17 cellular contexts compared by ENCODE assay signal in the genomic region with DNA sequence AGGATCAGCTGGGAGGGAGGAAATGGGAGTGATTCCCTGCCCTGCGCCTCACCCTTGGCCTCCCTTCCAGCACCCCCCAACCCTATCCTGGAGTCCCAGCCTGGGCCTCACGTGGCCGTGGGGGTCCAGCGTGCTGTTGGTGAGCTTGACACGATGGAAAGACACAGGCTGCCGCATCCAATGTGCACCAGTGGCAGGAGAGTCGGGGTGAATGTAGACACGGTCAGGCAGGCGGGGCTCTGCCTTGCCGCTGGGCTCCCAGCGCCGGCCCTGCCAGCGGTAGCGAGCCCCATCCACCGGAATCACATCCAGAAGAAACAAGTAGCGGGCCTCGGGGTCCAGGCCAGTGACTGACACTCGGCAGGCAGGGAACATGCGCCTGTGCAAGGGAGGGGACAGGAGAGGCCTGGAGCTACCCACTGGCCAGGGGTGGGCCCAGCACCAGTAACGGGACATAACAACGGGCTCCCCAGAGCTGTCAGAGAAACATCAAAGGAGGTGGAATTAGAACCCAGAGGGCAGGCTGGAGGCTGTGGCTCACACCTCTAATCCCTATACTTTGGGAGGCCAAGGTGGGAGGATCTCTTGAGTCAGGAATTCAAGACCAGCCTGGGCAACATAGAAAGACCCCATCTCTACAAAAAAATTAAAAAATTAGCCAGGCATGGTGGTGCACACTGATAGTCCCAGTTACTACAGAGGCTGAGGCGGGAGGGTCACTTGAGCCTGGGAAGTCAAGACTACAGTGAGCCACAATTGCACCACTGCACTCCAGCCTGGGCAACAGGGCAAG. TPM values are rescaled to one million over a fixed set of nuclear protein-coding genes. Genes with fewer than 3 reads are reported as not detected.
DNase-seq lines count a peak whose midpoint lies in the region; ATAC-seq and TF ChIP-seq lines count a peak whose summit lies in the region.
"Had no signal": no experiment of that assay in that cellular context is flagged by ENCODE, and none has a peak within 500 bp of the region (broad histone marks: within the 10 kb centered on the region; RNA-seq: fewer than 3 reads in every experiment).

No MANE protein-coding gene starts in this region.

- no peaks in the 10 kb centered on the region for H3K9me3 ChIP-seq in RWPE2 (ENCODE audit: severe bottlenecking)
- H3K9me3 ChIP-seq in mucosa of descending colon: no peaks in the 10 kb centered on the region
- no peaks in the 10 kb centered on the region for H3K9me3 ChIP-seq in vagina
- H3K9me3 ChIP-seq in heart right ventricle: no peaks in the 10 kb centered on the region

- H3K4me1 ChIP-seq in RWPE2 (ENCODE audit: insufficient read depth, poor library complexity, severe bottlenecking) (peaks cover 13% of the 10 kb centered on the region), mucosa of descending colon (ENCODE audit: low read depth) (peaks cover 15% of the 10 kb centered on the region), vagina (peaks cover 32% of the 10 kb centered on the region), heart right ventricle (peaks cover 0 to 79% (median 29%) of the 10 kb centered on the region in 9 donors)

- no peak for ATAC-seq in activated naive CD8-positive, alpha-beta T cell treated with anti-CD3 and anti-CD28 coated beads, Interleukin-2, amount 10 ng/mL, durations not matched to agents 7 days and 5 days (ENCODE audit: low read depth)
- ATAC-seq in RWPE2 (ENCODE audit: low read depth) (no peak), mucosa of descending colon (no peak), heart right ventricle (no peak)
- ATAC-seq: activated T-cell treated with anti-CD3 and anti-CD28 coated beads, Interleukin-2, amount 50 U/mL, for 72 hours; stimulated activated effector memory CD8-positive, alpha-beta T cell treated with anti-CD3 and anti-CD28 coated beads, Interleukin-12 subunit alpha, Interleukin-12 subunit beta, amount 100 ng/mL, for 72 hours had no signal

- no peaks in the 10 kb centered on the region for H3K9me3 Mint-ChIP-seq in activated naive CD8-positive, alpha-beta T cell treated with anti-CD3 and anti-CD28 coated beads, Interleukin-2, amount 10 ng/mL, durations not matched to agents 7 days and 5 days
- H3K9me3 Mint-ChIP-seq in activated naive CD8-positive, alpha-beta T cell treated with anti-CD3 and anti-CD28 coated beads for 36 hours: no peaks in the 10 kb centered on the region
- H3K9me3 Mint-ChIP-seq: activated T-cell treated with anti-CD3 and anti-CD28 coated beads, Interleukin-2, amount 50 U/mL, for 72 hours; immature natural killer cell; neural progenitor cell; stimulated activated effector memory CD8-positive, alpha-beta T cell treated with anti-CD3 and anti-CD28 coated beads, Interleukin-12 subunit alpha, Interleukin-12 subunit beta, amount 100 ng/mL, for 72 hours had no signal

- intact Hi-C loops in mucosa of descending colon (cut with DNase I, micrococcal nuclease) (no loop called here), vagina (cut with DNase I) (no loop called here), heart right ventricle (cut with DNase I) (no loop called here)

- H3K27me3 ChIP-seq in RWPE2 (ENCODE audit: insufficient read depth, poor library complexity, severe bottlenecking): no peaks in the 10 kb centered on the region
- no peaks in the 10 kb centered on the region for H3K27me3 ChIP-seq in vagina
- no peaks in the 10 kb centered on the region for H3K27me3 ChIP-seq in heart right ventricle
- H3K27me3 ChIP-seq: neural progenitor cell had no signal

- no peaks in the 10 kb centered on the region for H3K27me3 Mint-ChIP-seq in activated naive CD8-positive, alpha-beta T cell treated with anti-CD3 and anti-CD28 coated beads, Interleukin-2, amount 10 ng/mL, durations not matched to agents 7 days and 5 days
- no peaks in the 10 kb centered on the region for H3K27me3 Mint-ChIP-seq in activated naive CD8-positive, alpha-beta T cell treated with anti-CD3 and anti-CD28 coated beads for 36 hours

- peak overlapping the region; percentile 87 for H3K27ac ChIP-seq in RWPE2 (ENCODE audit: poor library complexity, severe bottlenecking)
- peak overlapping the region; percentile 89 for H3K27ac ChIP-seq in vagina
- H3K27ac ChIP-seq in heart right ventricle: peak overlapping the region in 1 of 10 donors; percentile 95
- H3K27ac ChIP-seq: HL-60, neural progenitor cell had no signal

- no peak for TF ChIP-seq CTCF in RWPE2 (IDR thresholded peaks at IDR 0.05; ENCODE audit: poor library complexity, severe bottlenecking)
- no peak for TF ChIP-seq CTCF in mucosa of descending colon (IDR thresholded peaks at IDR 0.05)
- TF ChIP-seq CTCF in vagina (IDR thresholded peaks at IDR 0.05): no peak
- no peak for TF ChIP-seq CTCF in heart right ventricle (IDR thresholded peaks at IDR 0.05)

- peak overlapping the region; percentile 51 for H3K27ac Mint-ChIP-seq in activated naive CD8-positive, alpha-beta T cell treated with anti-CD3 and anti-CD28 coated beads, Interleukin-2, amount 10 ng/mL, durations not matched to agents 7 days and 5 days
- H3K27ac Mint-ChIP-seq in activated naive CD8-positive, alpha-beta T cell treated with anti-CD3 and anti-CD28 coated beads for 36 hours: no peak overlapping the region
- H3K27ac Mint-ChIP-seq: neural progenitor cell; stimulated activated effector memory CD8-positive, alpha-beta T cell treated with anti-CD3 and anti-CD28 coated beads, Interleukin-12 subunit alpha, Interleukin-12 subunit beta, amount 100 ng/mL, for 72 hours had no signal

- no peak for TF ChIP-seq POLR2A in vagina (IDR thresholded peaks at IDR 0.05)

- peaks cover 33% of the 10 kb centered on the region for H3K4me1 Mint-ChIP-seq in activated naive CD8-positive, alpha-beta T cell treated with anti-CD3 and anti-CD28 coated beads, Interleukin-2, amount 10 ng/mL, durations not matched to agents 7 days and 5 days
- H3K4me1 Mint-ChIP-seq in activated naive CD8-positive, alpha-beta T cell treated with anti-CD3 and anti-CD28 coated beads for 36 hours: peaks cover 26% of the 10 kb centered on the region

- H3K4me3 Mint-ChIP-seq in activated naive CD8-positive, alpha-beta T cell treated with anti-CD3 and anti-CD28 coated beads, Interleukin-2, amount 10 ng/mL, durations not matched to agents 7 days and 5 days: no peak overlapping the region
- no peak overlapping the region for H3K4me3 Mint-ChIP-seq in activated naive CD8-positive, alpha-beta T cell treated with anti-CD3 and anti-CD28 coated beads for 36 hours
- H3K4me3 Mint-ChIP-seq: immature natural killer cell, neural progenitor cell had no signal

- no peak for DNase-seq in activated naive CD8-positive, alpha-beta T cell treated with anti-CD3 and anti-CD28 coated beads, Interleukin-2, amount 10 ng/mL, durations not matched to agents 7 days and 5 days
- no peak for DNase-seq in activated naive CD8-positive, alpha-beta T cell treated with anti-CD3 and anti-CD28 coated beads for 36 hours
- DNase-seq in RWPE2 (ENCODE audit: low spot score) (no peak), mucosa of descending colon (peak in 2 of 3 donors; percentile 21 to 53), vagina (ENCODE audit: extremely low spot score in 2 of 2) (no peak), GM03348 (ENCODE audit: low spot score) (no peak), heart right ventricle (no peak), islet precursor cell (no peak)
- DNase-seq: aorta, DMS 273 treated with DMSO at 0.1 percent for 48 hours, immature natural killer cell had no signal

- WGBS in heart right ventricle, 2 donors: 78 to 83% methylated on average over 22 of the region's 22 CpGs

- H3K36me3 ChIP-seq in RWPE2 (ENCODE audit: low read depth) (peaks cover 20% of the 10 kb centered on the region), mucosa of descending colon (ENCODE audit: low read depth) (no peaks in the 10 kb centered on the region), vagina (peaks cover 0 to 21% of the 10 kb centered on the region in 2 donors), heart right ventricle (peaks cover 0 to 36% (median 11%) of the 10 kb centered on the region in 9 donors)
- H3K36me3 ChIP-seq: neural progenitor cell had no signal

- POLR2A ChIA-PET in activated naive CD8-positive, alpha-beta T cell treated with anti-CD3 and anti-CD28 coated beads, Interleukin-2, amount 10 ng/mL, durations not matched to agents 7 days and 5 days (lab: Charles Lee): interaction anchor here (1.0 to 10.8 kb wide), 6 partner anchors 12 to 96 kb away, joined by 3 to 132 read pairs (median 8); partner anchors contain the start of genes ALDOA and CORO1A

- peaks cover 16% of the 10 kb centered on the region for H3K36me3 Mint-ChIP-seq in activated naive CD8-positive, alpha-beta T cell treated with anti-CD3 and anti-CD28 coated beads, Interleukin-2, amount 10 ng/mL, durations not matched to agents 7 days and 5 days
- H3K36me3 Mint-ChIP-seq in activated naive CD8-positive, alpha-beta T cell treated with anti-CD3 and anti-CD28 coated beads for 36 hours: peaks cover 6% of the 10 kb centered on the region

- no peak overlapping the region for H3K4me3 ChIP-seq in RWPE2 (ENCODE audit: severe bottlenecking)
- no peak overlapping the region for H3K4me3 ChIP-seq in mucosa of descending colon
- no peak overlapping the region for H3K4me3 ChIP-seq in vagina
- no peak overlapping the region for H3K4me3 ChIP-seq in heart right ventricle
- H3K4me3 ChIP-seq: lung, neural progenitor cell had no signal

RNA-seq across cellular contexts. Expression of gene TBX6, which starts 2.7 kb away (rescaled TPM):
- total RNA-seq in activated naive CD8-positive, alpha-beta T cell treated with anti-CD3 and anti-CD28 coated beads, Interleukin-2, amount 10 ng/mL, durations not matched to agents 7 days and 5 days: 1 to 10 TPM; 2.4 to 3.0 TPM
- 1 to 10 TPM in 1 of 2 experiments, under 1 TPM in 1; 0.74 to 1.1 TPM for total RNA-seq in activated naive CD8-positive, alpha-beta T cell treated with anti-CD3 and anti-CD28 coated beads for 36 hours
- 1 to 10 TPM in 1 of 3 donors, under 1 TPM in 2; 0.63 to 1.9 (median 0.90) TPM for total RNA-seq in mucosa of descending colon
- 6.4 TPM for total RNA-seq in vagina
- total RNA-seq in heart right ventricle: 1 to 10 TPM in 1 of 10 donors, under 1 TPM in 9; 0.28 to 1.4 (median 0.57) TPM
- polyA plus RNA-seq in heart right ventricle: 1 to 10 TPM in 1 of 2 donors, under 1 TPM in 1; 0.28 to 1.7 TPM
- total RNA-seq: skeletal muscle tissue had no signal
- polyA plus RNA-seq: immature natural killer cell had no signal

RNA-seq across cellular contexts. Expression of gene YPEL3, which starts 7.0 kb away (rescaled TPM):
- total RNA-seq in activated naive CD8-positive, alpha-beta T cell treated with anti-CD3 and anti-CD28 coated beads, Interleukin-2, amount 10 ng/mL, durations not matched to agents 7 days and 5 days: 100 to 1,000 TPM; 135 to 139 TPM
- total RNA-seq in activated naive CD8-positive, alpha-beta T cell treated with anti-CD3 and anti-CD28 coated beads for 36 hours: 10 to 100 TPM; 11.8 to 12.1 TPM
- total RNA-seq in mucosa of descending colon (10 to 100 TPM; 30.5 to 78.4 (median 69.3) TPM), vagina (116 TPM), heart right ventricle (100 to 1,000 TPM in 1 of 10 donors, 10 to 100 TPM in 9; 31.5 to 117 (median 42.6) TPM)
- polyA plus RNA-seq in heart right ventricle: 100 to 1,000 TPM in 1 of 2 donors, 10 to 100 TPM in 1; 75.5 to 203 TPM

RNA-seq across cellular contexts. Expression of gene PPP4C, which starts 13.2 kb away (rescaled TPM):
- 100 to 1,000 TPM; 123 to 133 TPM for total RNA-seq in activated naive CD8-positive, alpha-beta T cell treated with anti-CD3 and anti-CD28 coated beads, Interleukin-2, amount 10 ng/mL, durations not matched to agents 7 days and 5 days
- total RNA-seq in activated naive CD8-positive, alpha-beta T cell treated with anti-CD3 and anti-CD28 coated beads for 36 hours: 100 to 1,000 TPM; 125 to 127 TPM
- total RNA-seq in mucosa of descending colon (100 to 1,000 TPM in 2 of 3 donors, 10 to 100 TPM in 1; 71.7 to 109 (median 102) TPM), vagina (60.4 TPM), heart right ventricle (10 to 100 TPM; 35.2 to 50.0 (median 42.4) TPM)
- 10 to 100 TPM; 34.5 to 82.1 TPM for polyA plus RNA-seq in heart right ventricle

RNA-seq across cellular contexts. Expression of gene ALDOA, which starts 23.5 kb away (rescaled TPM):
- 1,000 to 10,000 TPM; 1,486 to 1,632 TPM for total RNA-seq in activated naive CD8-positive, alpha-beta T cell treated with anti-CD3 and anti-CD28 coated beads, Interleukin-2, amount 10 ng/mL, durations not matched to agents 7 days and 5 days
- 1,000 to 10,000 TPM; 2,800 to 2,893 TPM for total RNA-seq in activated naive CD8-positive, alpha-beta T cell treated with anti-CD3 and anti-CD28 coated beads for 36 hours
- total RNA-seq in mucosa of descending colon (1,000 to 10,000 TPM; 1,235 to 2,016 (median 1,778) TPM), vagina (810 TPM), heart right ventricle (1,000 to 10,000 TPM; 3,057 to 4,582 (median 3,914) TPM)
- polyA plus RNA-seq in heart right ventricle: 1,000 to 10,000 TPM; 2,873 to 3,079 TPM

RNA-seq across cellular contexts. Expression of gene GDPD3, which starts 24.3 kb away (rescaled TPM):
- 10 to 100 TPM; 14.3 to 18.6 TPM for total RNA-seq in activated naive CD8-positive, alpha-beta T cell treated with anti-CD3 and anti-CD28 coated beads, Interleukin-2, amount 10 ng/mL, durations not matched to agents 7 days and 5 days
- total RNA-seq in activated naive CD8-positive, alpha-beta T cell treated with anti-CD3 and anti-CD28 coated beads for 36 hours: 1 to 10 TPM; 1.7 to 4.3 TPM
- 10 to 100 TPM; 29.6 to 75.3 (median 51.7) TPM for total RNA-seq in mucosa of descending colon
- 6.9 TPM for total RNA-seq in vagina
- total RNA-seq in heart right ventricle: 1 to 10 TPM in 9 of 10 donors, under 1 TPM in 1; 0.85 to 3.6 (median 1.5) TPM
- polyA plus RNA-seq in heart right ventricle: 1 to 10 TPM; 1.2 to 6.4 TPM
- polyA plus RNA-seq: immature natural killer cell had no signal

Comparison
In these comparisons a context has a peak if more than half of its experiments do, and no peak if none do; other contexts are left out.
1. DNase-seq: peak in mucosa of descending colon (2 of 3); none in activated naive CD8-positive, alpha-beta T cell treated with anti-CD3 and anti-CD28 coated beads, Interleukin-2, amount 10 ng/mL, durations not matched to agents 7 days and 5 days (single experiment), activated naive CD8-positive, alpha-beta T cell treated with anti-CD3 and anti-CD28 coated beads for 36 hours (single experiment), RWPE2 (single experiment), vagina (0 of 2), GM03348 (single experiment), heart right ventricle (0 of 2) and islet precursor cell (single experiment).